ENCODE assay signal across 2 cellular contexts in the genomic region with DNA sequence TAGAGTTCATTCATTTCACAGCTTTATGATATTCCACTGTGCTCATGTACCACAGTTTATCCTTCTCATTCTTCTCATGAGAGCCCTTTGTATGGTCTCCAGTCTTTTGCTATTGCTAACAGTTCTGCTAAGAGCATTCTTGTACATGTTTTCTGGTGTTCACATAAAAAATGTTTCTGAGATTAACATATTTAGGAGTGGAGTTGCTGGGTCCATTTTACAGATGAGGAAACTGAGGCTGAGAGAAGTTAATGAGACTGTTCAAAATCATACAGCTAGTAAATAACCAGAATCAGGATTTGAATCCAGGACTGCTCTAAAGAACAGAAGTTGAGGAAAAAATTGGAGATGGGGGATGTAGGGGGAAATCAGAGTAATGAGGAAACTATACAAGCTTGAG.
TF ChIP-seq lines count a peak whose summit lies in the region.

No MANE protein-coding gene starts in this region.

TF ChIP-seq in H1, 55 proteins besides CTCF, POLR2A, EP300 and RAD21:
- TF ChIP-seq PHF8 (conservative IDR thresholded peaks at IDR 0.05; ENCODE audit: low read depth, low read length) (no peak), YY1 (IDR thresholded peaks at IDR 0.05; ENCODE audit: low read depth, low read length) (no peak), SAP30 (IDR thresholded peaks at IDR 0.05; ENCODE audit: insufficient read depth, insufficient replicate concordance, low read length) (no peak), RFX5 (IDR thresholded peaks at IDR 0.05; ENCODE audit: borderline replicate concordance, low read depth, low read length) (no peak), KDM1A (IDR thresholded peaks at IDR 0.05; ENCODE audit: borderline replicate concordance, low read length) (peak; percentile 62; the same call in 1 of the 2 replicates)
- TF ChIP-seq, protein P1, sequence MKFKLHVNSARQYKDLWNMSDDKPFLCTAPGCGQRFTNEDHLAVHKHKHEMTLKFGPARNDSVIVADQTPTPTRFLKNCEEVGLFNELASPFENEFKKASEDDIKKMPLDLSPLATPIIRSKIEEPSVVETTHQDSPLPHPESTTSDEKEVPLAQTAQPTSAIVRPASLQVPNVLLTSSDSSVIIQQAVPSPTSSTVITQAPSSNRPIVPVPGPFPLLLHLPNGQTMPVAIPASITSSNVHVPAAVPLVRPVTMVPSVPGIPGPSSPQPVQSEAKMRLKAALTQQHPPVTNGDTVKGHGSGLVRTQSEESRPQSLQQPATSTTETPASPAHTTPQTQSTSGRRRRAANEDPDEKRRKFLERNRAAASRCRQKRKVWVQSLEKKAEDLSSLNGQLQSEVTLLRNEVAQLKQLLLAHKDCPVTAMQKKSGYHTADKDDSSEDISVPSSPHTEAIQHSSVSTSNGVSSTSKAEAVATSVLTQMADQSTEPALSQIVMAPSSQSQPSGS (IDR thresholded peaks at IDR 0.05; ENCODE audit: low read length): no peak

TF ChIP-seq in WTC11, 78 proteins besides CTCF, POLR2A, EP300 and RAD21:
- TF ChIP-seq FOXK1 (CRISPR knock-in tag; IDR thresholded peaks at IDR 0.05) (no peak), MYBL2 (CRISPR knock-in tag; IDR thresholded peaks at IDR 0.05) (no peak), RORB (CRISPR knock-in tag; IDR thresholded peaks at IDR 0.05) (no peak), IRF2 (CRISPR knock-in tag; IDR thresholded peaks at IDR 0.05; ENCODE audit: borderline replicate concordance, low read depth) (no peak), HMGA2 (CRISPR knock-in tag; IDR thresholded peaks at IDR 0.05) (no peak), E2F5 (CRISPR knock-in tag; IDR thresholded peaks at IDR 0.05) (no peak), RELA (CRISPR knock-in tag; IDR thresholded peaks at IDR 0.05; ENCODE audit: borderline replicate concordance) (no peak), ZNF232 (CRISPR knock-in tag; IDR thresholded peaks at IDR 0.05) (no peak)
- TF ChIP-seq, protein P2, sequence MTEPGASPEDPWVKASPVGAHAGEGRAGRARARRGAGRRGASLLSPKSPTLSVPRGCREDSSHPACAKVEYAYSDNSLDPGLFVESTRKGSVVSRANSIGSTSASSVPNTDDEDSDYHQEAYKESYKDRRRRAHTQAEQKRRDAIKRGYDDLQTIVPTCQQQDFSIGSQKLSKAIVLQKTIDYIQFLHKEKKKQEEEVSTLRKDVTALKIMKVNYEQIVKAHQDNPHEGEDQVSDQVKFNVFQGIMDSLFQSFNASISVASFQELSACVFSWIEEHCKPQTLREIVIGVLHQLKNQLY (CRISPR knock-in tag; IDR thresholded peaks at IDR 0.05): no peak
